In the genomic region with DNA sequence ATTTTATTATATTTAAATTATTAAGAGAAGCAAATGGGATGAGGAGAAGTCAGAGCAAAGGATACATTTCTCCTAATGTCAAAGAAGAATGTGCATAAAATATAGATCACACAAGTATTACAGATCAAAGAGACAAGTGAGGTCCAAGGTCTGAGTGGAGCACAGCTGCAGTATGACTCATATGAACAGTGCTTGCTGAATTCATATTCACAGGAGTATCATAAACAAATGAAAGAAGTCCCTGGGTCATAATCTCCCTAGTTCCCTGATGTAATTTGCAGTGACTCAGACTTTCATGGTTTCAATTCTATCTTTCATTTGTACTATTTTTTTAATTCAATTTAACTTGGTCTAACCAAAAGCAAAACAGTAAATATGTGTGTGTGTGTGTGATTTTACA, we compare ENCODE assay signal across 13 cellular contexts.
DNase-seq lines count a peak whose midpoint lies in the region; ATAC-seq, FAIRE-seq and TF ChIP-seq lines count a peak whose summit lies in the region.
"Had no signal": no experiment of that assay in that cellular context is flagged by ENCODE, and none has a peak within 500 bp of the region (broad histone marks: within the 10 kb centered on the region; RNA-seq: fewer than 3 reads in every experiment).

No MANE protein-coding gene starts in this region.

- no peak for TF ChIP-seq CTCF in DND-41 (IDR thresholded peaks at IDR 0.05; ENCODE audit: borderline replicate concordance, extremely low read depth, low read length, poor library complexity, severe bottlenecking)
- no peak for TF ChIP-seq CTCF in nephron (IDR thresholded peaks at IDR 0.05; ENCODE audit: unreplicated experiment in 3 of 3)
- TF ChIP-seq CTCF in omental fat pad (IDR thresholded peaks at IDR 0.05): no peak
- no peak for TF ChIP-seq CTCF in Calu3 (IDR thresholded peaks at IDR 0.05; ENCODE audit: unreplicated experiment)

- H3K27me3 Mint-ChIP-seq in nephron (ENCODE audit: low read depth) (no peaks in the 10 kb centered on the region), Calu3 (ENCODE audit: unreplicated experiment) (no peaks in the 10 kb centered on the region)
- H3K27me3 Mint-ChIP-seq: central memory CD8-positive, alpha-beta T cell had no signal

- no peaks in the 10 kb centered on the region for H3K27me3 ChIP-seq in DND-41 (ENCODE audit: insufficient read depth, low read length, poor library complexity)

- H3K9me3 ChIP-seq in DND-41 (ENCODE audit: insufficient read depth, low read length, severe bottlenecking): no peaks in the 10 kb centered on the region
- H3K9me3 ChIP-seq: HAP-1 had no signal

- no peaks in the 10 kb centered on the region for H3K79me2 ChIP-seq in DND-41 (ENCODE audit: insufficient read depth, low read length)

- peak; percentile 82 for ATAC-seq in DND-41 (ENCODE audit: insufficient read depth, low read depth)
- no peak for ATAC-seq in omental fat pad (ENCODE audit: low FRiP score)

- no peak overlapping the region for H3K27ac ChIP-seq in DND-41 (ENCODE audit: low read length)

- H3K27ac Mint-ChIP-seq in nephron (peak overlapping the region; percentile 37 to 69 (median 57)), Calu3 (ENCODE audit: unreplicated experiment) (no peak overlapping the region)

- H3K4me1 Mint-ChIP-seq in nephron: peaks cover 19% of the 10 kb centered on the region
- H3K4me1 Mint-ChIP-seq in Calu3 (ENCODE audit: low read depth, unreplicated experiment): peaks cover 9% of the 10 kb centered on the region
- H3K4me1 Mint-ChIP-seq: central memory CD8-positive, alpha-beta T cell had no signal

- peak; percentile 10 for DNase-seq in DND-41
- peak; percentile 73 for DNase-seq in NCI-H69 (lab: John Stamatoyannopoulos, UW)
- DNase-seq in omental fat pad (ENCODE audit: low spot score): no peak
- DNase-seq in cortex of kidney (lab: John Stamatoyannopoulos, UW): no peak
- no peak for DNase-seq in Calu3
- no peak for DNase-seq in stimulated activated naive CD4-positive, alpha-beta T cell (lab: John Stamatoyannopoulos, UW)
- DNase-seq: DMS153, hypothalamus, NCI-H2171 had no signal

- H3K36me3 Mint-ChIP-seq in nephron (ENCODE audit: low read depth): no peaks in the 10 kb centered on the region
- no peaks in the 10 kb centered on the region for H3K36me3 Mint-ChIP-seq in Calu3 (ENCODE audit: insufficient read depth, unreplicated experiment)

- H3K9me3 Mint-ChIP-seq in nephron: peaks cover 5% of the 10 kb centered on the region
- no peaks in the 10 kb centered on the region for H3K9me3 Mint-ChIP-seq in Calu3 (ENCODE audit: low read depth, unreplicated experiment)

- no TSS peak for BruUV-seq in Calu3 (replicated peaks; lab: Mats Ljungman, UMichigan)

- CTCF ChIA-PET in Calu3 (lab: Charles Lee): no interaction called here

- intact Hi-C loops in Calu3 (cut with micrococcal nuclease; ENCODE audit: unreplicated experiment): no loop called here

- H3K4me1 ChIP-seq in DND-41 (ENCODE audit: insufficient read depth, low read length): no peaks in the 10 kb centered on the region

- H3K4me3 ChIP-seq in DND-41 (ENCODE audit: low read depth in 1 of 2, low read length in 2 of 2): no peak overlapping the region
- H3K4me3 ChIP-seq: HAP-1 had no signal

- H3K36me3 ChIP-seq in DND-41 (ENCODE audit: insufficient read depth, low read length): no peaks in the 10 kb centered on the region
- H3K36me3 ChIP-seq: HAP-1 had no signal

- no peak overlapping the region for H3K9ac ChIP-seq in DND-41 (ENCODE audit: low read depth, low read length)

- H3K4me3 Mint-ChIP-seq in nephron: no peak overlapping the region
- H3K4me3 Mint-ChIP-seq in Calu3 (ENCODE audit: low read depth, unreplicated experiment): no peak overlapping the region
- H3K4me3 Mint-ChIP-seq: central memory CD8-positive, alpha-beta T cell had no signal

- FAIRE-seq in endometrium (lab: Jason Lieb, UNC): peak; percentile 90

- no peaks in the 10 kb centered on the region for H4K20me1 ChIP-seq in DND-41 (ENCODE audit: insufficient read depth, low read length)

- no peak overlapping the region for H2AFZ ChIP-seq in DND-41 (ENCODE audit: low read depth, low read length)

- H3K4me2 ChIP-seq in DND-41 (ENCODE audit: insufficient read depth, low read length): no peak overlapping the region

Comparison
In these comparisons a context has a peak if more than half of its experiments do, and no peak if none do; other contexts are left out.
1. DNase-seq: peak in DND-41 (single experiment) and NCI-H69 (single experiment); none in omental fat pad (single experiment), cortex of kidney (single experiment), Calu3 (single experiment) and stimulated activated naive CD4-positive, alpha-beta T cell (0 of 6).